In the genomic region with DNA sequence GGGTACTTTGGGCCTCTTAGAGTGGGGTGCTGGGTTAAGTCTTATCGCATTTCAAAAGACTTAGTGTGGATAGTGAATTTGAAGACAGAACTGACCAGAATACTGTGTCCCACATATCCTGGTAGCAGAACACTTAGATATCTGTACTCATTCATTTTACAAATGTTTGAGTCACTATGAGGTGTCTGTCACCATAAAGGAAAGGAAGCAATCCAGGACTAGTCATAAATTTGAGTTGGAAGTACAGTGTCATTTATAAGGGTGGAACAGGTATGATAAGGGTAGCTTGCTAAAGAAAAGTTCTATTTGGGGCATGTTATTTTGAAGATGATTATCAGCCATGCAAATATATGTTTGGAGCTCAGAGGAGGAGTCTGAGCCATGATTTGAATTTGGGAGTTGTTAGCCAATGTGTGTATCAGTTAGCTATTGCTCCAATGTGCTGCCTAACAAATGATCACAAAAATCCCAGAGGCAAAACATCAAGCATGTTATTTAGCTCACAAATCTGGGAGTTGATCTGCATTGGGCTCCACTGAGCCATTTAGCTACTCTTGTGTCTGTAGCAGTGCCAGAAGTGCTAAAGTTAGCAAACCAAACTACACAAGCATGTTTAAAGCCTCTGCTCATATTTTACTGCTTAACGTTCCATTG, we compare ENCODE assay signal across 35 cellular contexts. TPM values are rescaled to one million over a fixed set of nuclear protein-coding genes. Genes with fewer than 3 reads are reported as not detected.
"Had no signal": no experiment of that assay in that cellular context is flagged by ENCODE, and none has a peak within 500 bp of the region (broad histone marks: within the 10 kb centered on the region; RNA-seq: fewer than 3 reads in every experiment).

No MANE protein-coding gene starts in this region.

- H3K36me3 ChIP-seq: prostate gland had no signal

- H3K4me1 ChIP-seq: gastrocnemius medialis, prostate gland, right atrium auricular region, sigmoid colon, stomach, testis, tibial artery had no signal

- H3K36me3 Mint-ChIP-seq: stimulated activated effector memory CD8-positive, alpha-beta T cell treated with anti-CD3 and anti-CD28 coated beads, Interleukin-12 subunit alpha, Interleukin-12 subunit beta, amount 100 ng/mL, for 72 hours had no signal

- H3K27me3 ChIP-seq: gastrocnemius medialis, right atrium auricular region, sigmoid colon, stomach, testis, tibial artery had no signal

- H3K4me3 ChIP-seq: gastrocnemius medialis, prostate gland, right atrium auricular region, sigmoid colon, stomach, testis, tibial artery had no signal

- H3K4me3 Mint-ChIP-seq: effector memory CD8-positive, alpha-beta T cell; nephron progenitor cell; stimulated activated effector memory CD8-positive, alpha-beta T cell treated with anti-CD3 and anti-CD28 coated beads, Interleukin-12 subunit alpha, Interleukin-12 subunit beta, amount 100 ng/mL, for 72 hours; type B pancreatic cell had no signal

- H3K9me3 ChIP-seq: prostate gland, testis had no signal

- H3K27ac Mint-ChIP-seq: effector memory CD8-positive, alpha-beta T cell; nephron progenitor cell; stimulated activated effector memory CD8-positive, alpha-beta T cell treated with anti-CD3 and anti-CD28 coated beads, Interleukin-12 subunit alpha, Interleukin-12 subunit beta, amount 100 ng/mL, for 72 hours; type B pancreatic cell had no signal

- H3K4me1 Mint-ChIP-seq: nephron progenitor cell; stimulated activated effector memory CD8-positive, alpha-beta T cell treated with anti-CD3 and anti-CD28 coated beads, Interleukin-12 subunit alpha, Interleukin-12 subunit beta, amount 100 ng/mL, for 72 hours had no signal

- H3K27ac ChIP-seq: epithelial cell of prostate, gastrocnemius medialis, prostate gland, right atrium auricular region, sigmoid colon, stomach, testis, tibial artery had no signal

- FAIRE-seq: kidney had no signal

- H3K27me3 Mint-ChIP-seq: effector memory CD8-positive, alpha-beta T cell; type B pancreatic cell had no signal

- DNase-seq: cortex of kidney; effector memory CD8-positive, alpha-beta T cell; foreskin fibroblast; gastrocnemius medialis; head of caudate nucleus; kidney; mammary epithelial cell; mesendoderm; midbrain; naive thymus-derived CD8-positive, alpha-beta T cell; nephron progenitor cell; nucleus accumbens; sigmoid colon; stimulated activated CD4-positive, alpha-beta T cell treated with anti-CD3 and anti-CD28 coated beads, Interleukin-2, amount 100 ng/mL, for 24 hours; stimulated activated CD4-positive, alpha-beta T cell treated with anti-CD3 and anti-CD28 coated beads, Interleukin-4, amount 100 ng/mL, for 24 hours; stimulated activated naive CD4-positive, alpha-beta T cell treated with Interleukin-2 at 50 U/mL for 16 hours; stomach; substantia nigra; testis; tibial artery had no signal

RNA-seq across cellular contexts. Expression of gene OR7E24, which starts 38.6 kb away (rescaled TPM):
- total RNA-seq: dermis microvascular lymphatic vessel endothelial cell; esophagus mucosa; gastrocnemius medialis; glomerular endothelial cell; kidney; left lobe of liver; lower leg skin; mammary epithelial cell; mucosa of gallbladder; myocyte; naive thymus-derived CD8-positive, alpha-beta T cell; osteocyte; prostate gland; right atrium auricular region; sigmoid colon; skeletal muscle tissue; stomach; urinary bladder had no signal
